ENCODE assay signal across 23 cellular contexts in genomic region chr1:182752827-182753104, GRCh38.
"Had no signal": no experiment of that assay in that cellular context is flagged by ENCODE, and none has a peak within 500 bp of the region (broad histone marks: within the 10 kb centered on the region; RNA-seq: fewer than 3 reads in every experiment).

No MANE protein-coding gene starts in this region.

- H3K4me3 Mint-ChIP-seq: activated CD4-positive, alpha-beta memory T cell treated with anti-CD3 and anti-CD28 coated beads for 36 hours; activated CD4-positive, alpha-beta T cell treated with anti-CD3 and anti-CD28 coated beads, Interleukin-2, amount 10 ng/mL, durations not matched to agents 24 days and 14 days; activated naive CD4-positive, alpha-beta T cell treated with anti-CD3 and anti-CD28 coated beads for 36 hours; activated naive CD8-positive, alpha-beta T cell treated with anti-CD3 and anti-CD28 coated beads for 36 hours; activated T-helper 1 cell treated with anti-CD3 and anti-CD28 coated beads, Interleukin-12 subunit alpha, Interleukin-12 subunit beta, Interleukin-2, Interleukin-4 antibody, amounts not matched to agents 30 ng/mL and 10 ng/mL and 1 ng/mL, durations not matched to agents 14 hours and 24 hours and 36 hours; natural killer cell treated with Interleukin-12 subunit alpha and Interleukin-12 subunit beta and Interleukin-15 and Interleukin-18, amount 100 ng/mL, for 72 hours had no signal

- H3K9me3 ChIP-seq: adrenal gland, lower lobe of right lung, neutrophil, thoracic aorta, upper lobe of left lung, vagina had no signal

- H3K36me3 Mint-ChIP-seq: activated CD4-positive, alpha-beta memory T cell treated with anti-CD3 and anti-CD28 coated beads for 36 hours; activated naive CD8-positive, alpha-beta T cell treated with anti-CD3 and anti-CD28 coated beads for 36 hours had no signal

- ATAC-seq: lower lobe of right lung; natural killer cell treated with Interleukin-12 subunit alpha and Interleukin-12 subunit beta and Interleukin-15 and Interleukin-18, amount 100 ng/mL, for 72 hours had no signal

- H3K36me3 ChIP-seq: adrenal gland, lower lobe of right lung, neutrophil, thoracic aorta, upper lobe of left lung, vagina had no signal

- H3K27me3 ChIP-seq: adrenal gland, upper lobe of left lung, vagina had no signal

- DNase-seq: activated CD4-positive, alpha-beta memory T cell treated with anti-CD3 and anti-CD28 coated beads for 36 hours; activated CD4-positive, alpha-beta T cell treated with anti-CD3 and anti-CD28 coated beads, Interleukin-2, amount 10 ng/mL, durations not matched to agents 24 days and 14 days; activated CD4-positive, CD25-positive, alpha-beta regulatory T cell treated with anti-CD3 and anti-CD28 coated beads, Interleukin-2, amount 50 U/mL, for 72 hours; activated CD8-positive, alpha-beta memory T cell treated with anti-CD3 and anti-CD28 coated beads, Interleukin-2, amount 50 U/mL, for 4 hours; activated effector memory CD4-positive, alpha-beta T cell treated with anti-CD3 and anti-CD28 coated beads, Interleukin-2, amount 50 U/mL, for 16 hours; activated naive CD4-positive, alpha-beta T cell treated with anti-CD3 and anti-CD28 coated beads for 36 hours; activated naive CD8-positive, alpha-beta T cell treated with anti-CD3 and anti-CD28 coated beads for 36 hours; activated T-cell treated with anti-CD3 and anti-CD28 coated beads, Interleukin-2, amount 50 U/mL, for 1 hour; adrenal gland; aorta; central memory CD4-positive, alpha-beta T cell; kidney; lower lobe of right lung; retina; stimulated activated CD4-positive, alpha-beta T cell treated with anti-CD3 and anti-CD28 coated beads, Interleukin-2, amount 100 ng/mL, for 48 hours; stimulated activated naive CD4-positive, alpha-beta T cell treated with Interleukin-2 at 50 U/mL for 16 hours; T-helper 2 cell; upper lobe of left lung had no signal

- H3K4me1 ChIP-seq: adrenal gland, lower lobe of right lung, upper lobe of left lung, vagina had no signal

- H3K27ac Mint-ChIP-seq: activated CD4-positive, alpha-beta memory T cell treated with anti-CD3 and anti-CD28 coated beads for 36 hours; activated CD4-positive, alpha-beta T cell treated with anti-CD3 and anti-CD28 coated beads, Interleukin-2, amount 10 ng/mL, durations not matched to agents 24 days and 14 days; activated naive CD4-positive, alpha-beta T cell treated with anti-CD3 and anti-CD28 coated beads for 36 hours; activated naive CD8-positive, alpha-beta T cell treated with anti-CD3 and anti-CD28 coated beads for 36 hours; activated T-helper 1 cell treated with anti-CD3 and anti-CD28 coated beads, Interleukin-12 subunit alpha, Interleukin-12 subunit beta, Interleukin-2, Interleukin-4 antibody, amounts not matched to agents 30 ng/mL and 10 ng/mL and 1 ng/mL, durations not matched to agents 14 hours and 24 hours and 36 hours; natural killer cell treated with Interleukin-12 subunit alpha and Interleukin-12 subunit beta and Interleukin-15 and Interleukin-18, amount 100 ng/mL, for 72 hours had no signal

- H3K9me3 Mint-ChIP-seq: activated CD4-positive, alpha-beta memory T cell treated with anti-CD3 and anti-CD28 coated beads for 36 hours; activated naive CD4-positive, alpha-beta T cell treated with anti-CD3 and anti-CD28 coated beads for 36 hours; activated naive CD8-positive, alpha-beta T cell treated with anti-CD3 and anti-CD28 coated beads for 36 hours; activated T-helper 1 cell treated with anti-CD3 and anti-CD28 coated beads, Interleukin-12 subunit alpha, Interleukin-12 subunit beta, Interleukin-2, Interleukin-4 antibody, amounts not matched to agents 30 ng/mL and 10 ng/mL and 1 ng/mL, durations not matched to agents 14 hours and 24 hours and 36 hours; natural killer cell treated with Interleukin-12 subunit alpha and Interleukin-12 subunit beta and Interleukin-15 and Interleukin-18, amount 100 ng/mL, for 72 hours had no signal

- H3K4me3 ChIP-seq: adrenal gland, lower lobe of right lung, thoracic aorta, upper lobe of left lung, vagina had no signal

- H3K27ac ChIP-seq: adrenal gland, lower lobe of right lung, neutrophil, thoracic aorta, upper lobe of left lung, vagina had no signal
